In genomic region chr1:167617100-167617949, GRCh38 we compare ENCODE assay signal across 8 cellular contexts. TPM values are rescaled to one million over a fixed set of nuclear protein-coding genes. Genes with fewer than 3 reads are reported as not detected.
DNase-seq lines count a peak whose midpoint lies in the region; ATAC-seq and TF ChIP-seq lines count a peak whose summit lies in the region.

No MANE protein-coding gene starts in this region.

- H3K36me3 ChIP-seq in left ventricle myocardium inferior (no peaks in the 10 kb centered on the region), skeletal muscle tissue (ENCODE audit: control insufficient read depth in 3 of 3, insufficient read depth in 3 of 3, low read length in 3 of 3) (no peaks in the 10 kb centered on the region)

- intact Hi-C loops in activated CD8-positive, alpha-beta T cell treated with anti-CD3 and anti-CD28 coated beads for 36 hours (cut with micrococcal nuclease), result no loop called here
- intact Hi-C loops in left ventricle myocardium inferior (cut with micrococcal nuclease), result no loop called here

- TF ChIP-seq CTCF in activated CD8-positive, alpha-beta T cell treated with anti-CD3 and anti-CD28 coated beads for 36 hours (IDR thresholded peaks at IDR 0.05), result no peak
- TF ChIP-seq CTCF in left ventricle myocardium inferior (IDR thresholded peaks at IDR 0.05; ENCODE audit: borderline replicate concordance), result no peak

- H3K9me3 ChIP-seq in left ventricle myocardium inferior (replicated peaks) (peaks cover 5% of the 10 kb centered on the region), skeletal muscle tissue (ENCODE audit: control insufficient read depth in 3 of 3, low read length in 3 of 3) (no peaks in the 10 kb centered on the region)

- H3K4me3 ChIP-seq in left ventricle myocardium inferior, result peak overlapping the region; percentile 20
- H3K4me3 ChIP-seq in skeletal muscle tissue (ENCODE audit: low read length in 3 of 3), result peak overlapping the region in 1 of 3 donors; percentile 15

- peak overlapping the region; percentile 48 for H3K4me3 Mint-ChIP-seq in activated CD8-positive, alpha-beta T cell treated with anti-CD3 and anti-CD28 coated beads for 36 hours

- H3K9me3 Mint-ChIP-seq in activated CD8-positive, alpha-beta T cell treated with anti-CD3 and anti-CD28 coated beads for 36 hours, result peaks cover 7% of the 10 kb centered on the region

- DNase-seq in stimulated activated CD4-positive, alpha-beta T cell treated with anti-CD3 and anti-CD28 coated beads, Interleukin-15, amount 100 ng/mL, for 24 hours, result peak; percentile 30
- no peak for DNase-seq in stimulated activated CD4-positive, alpha-beta T cell treated with anti-CD3 and anti-CD28 coated beads, Interleukin-4, amount 100 ng/mL, for 1 hour
- DNase-seq in activated CD8-positive, alpha-beta T cell treated with anti-CD3 and anti-CD28 coated beads for 36 hours, result peak; percentile 35
- DNase-seq in left ventricle myocardium inferior (peak; percentile 37), T-helper 9 cell (no peak), middle frontal gyrus (ENCODE audit: extremely low spot score, low spot score) (no peak)

- peak; percentile 76 for ATAC-seq in HG03432 (IDR thresholded peaks at IDR 0.05; ENCODE audit: unreplicated experiment)
- ATAC-seq in activated CD8-positive, alpha-beta T cell treated with anti-CD3 and anti-CD28 coated beads for 36 hours, result peak; percentile 68

- H3K27ac ChIP-seq in left ventricle myocardium inferior (replicated peaks), result peak overlapping the region; percentile 81
- peak overlapping the region; percentile 37 for H3K27ac ChIP-seq in skeletal muscle tissue (ENCODE audit: low read depth, low read length)

- H3K9ac ChIP-seq in skeletal muscle tissue (ENCODE audit: low read depth in 1 of 3, low read length in 3 of 3), result no peak overlapping the region

- H3K27me3 ChIP-seq in left ventricle myocardium inferior (ENCODE audit: low read depth), result no peaks in the 10 kb centered on the region
- H3K27me3 ChIP-seq in skeletal muscle tissue (ENCODE audit: control insufficient read depth in 3 of 3, insufficient read depth in 3 of 3, low read length in 3 of 3), result no peaks in the 10 kb centered on the region

- H3K4me1 ChIP-seq in left ventricle myocardium inferior (peaks cover 35% of the 10 kb centered on the region), skeletal muscle tissue (ENCODE audit: control insufficient read depth in 3 of 3, insufficient read depth in 3 of 3, low read length in 3 of 3) (peaks cover 6 to 12% (median 6%) of the 10 kb centered on the region in 3 donors)

- H3K4me1 Mint-ChIP-seq in activated CD8-positive, alpha-beta T cell treated with anti-CD3 and anti-CD28 coated beads for 36 hours (ENCODE audit: low read depth), result peaks cover 44% of the 10 kb centered on the region

- H3K27me3 Mint-ChIP-seq in activated CD8-positive, alpha-beta T cell treated with anti-CD3 and anti-CD28 coated beads for 36 hours, result no peaks in the 10 kb centered on the region

- CTCF ChIA-PET in activated CD8-positive, alpha-beta T cell treated with anti-CD3 and anti-CD28 coated beads for 36 hours (lab: Charles Lee), result interaction anchor here (0.5 to 3.5 kb wide), 6 partner anchors 10 to 71 kb away, joined by 3 to 22 read pairs (median 4); no protein-coding TSS in a partner anchor

- peaks cover 5% of the 10 kb centered on the region for H3K36me3 Mint-ChIP-seq in activated CD8-positive, alpha-beta T cell treated with anti-CD3 and anti-CD28 coated beads for 36 hours (ENCODE audit: low read depth)

- POLR2A ChIA-PET in activated CD8-positive, alpha-beta T cell treated with anti-CD3 and anti-CD28 coated beads for 36 hours (lab: Charles Lee), result interaction anchor here (0.8 to 3.6 kb wide), 5 partner anchors 10 to 62 kb away, joined by 3 to 21 read pairs (median 3); partner anchors contain the start of gene RCSD1

- peak overlapping the region; percentile 86 for H3K27ac Mint-ChIP-seq in activated CD8-positive, alpha-beta T cell treated with anti-CD3 and anti-CD28 coated beads for 36 hours

RNA-seq across cellular contexts. Expression of gene RCSD1, which starts 12.7 kb away (rescaled TPM):
- total RNA-seq in activated CD8-positive, alpha-beta T cell treated with anti-CD3 and anti-CD28 coated beads for 36 hours, result 10 to 100 TPM; 66.4 to 67.9 TPM
- 42.7 TPM for total RNA-seq in left ventricle myocardium inferior
- total RNA-seq in skeletal muscle tissue, result 45.9 TPM

Comparison
In these comparisons a context has a peak if more than half of its experiments do, and no peak if none do; other contexts are left out.
1. DNase-seq: peak in stimulated activated CD4-positive, alpha-beta T cell treated with anti-CD3 and anti-CD28 coated beads, Interleukin-15, amount 100 ng/mL, for 24 hours (single experiment), activated CD8-positive, alpha-beta T cell treated with anti-CD3 and anti-CD28 coated beads for 36 hours (single experiment) and left ventricle myocardium inferior (single experiment); none in stimulated activated CD4-positive, alpha-beta T cell treated with anti-CD3 and anti-CD28 coated beads, Interleukin-4, amount 100 ng/mL, for 1 hour (single experiment), T-helper 9 cell (single experiment) and middle frontal gyrus (single experiment).